In genomic region chr3:114552527-114552812, GRCh38 we compare ENCODE assay signal across 28 cellular contexts.
A peak's percentile ranks its signal among the peaks of the same experiment; 100 is the strongest.
DNase-seq lines count a peak whose midpoint lies in the region; ATAC-seq, FAIRE-seq and TF ChIP-seq lines count a peak whose summit lies in the region.
"Had no signal": no experiment of that assay in that cellular context is flagged by ENCODE, and none has a peak within 500 bp of the region (broad histone marks: within the 10 kb centered on the region; RNA-seq: fewer than 3 reads in every experiment).

No MANE protein-coding gene starts in this region.

- intact Hi-C loops in posterior cingulate gyrus (cut with DNase I), result no loop called here

- H3K4me1 ChIP-seq in RWPE2 (ENCODE audit: insufficient read depth, poor library complexity, severe bottlenecking) (peaks cover 7% of the 10 kb centered on the region), osteoblast (ENCODE audit: insufficient read depth, low read length) (peaks cover 37% of the 10 kb centered on the region)

- TF ChIP-seq CTCF in RWPE2 (IDR thresholded peaks at IDR 0.05; ENCODE audit: poor library complexity, severe bottlenecking), result no peak
- no peak for TF ChIP-seq CTCF in osteoblast (IDR thresholded peaks at IDR 0.05; ENCODE audit: extremely low read depth, low read depth, low read length)

- no peaks in the 10 kb centered on the region for H3K36me3 ChIP-seq in RWPE2 (ENCODE audit: low read depth)
- no peaks in the 10 kb centered on the region for H3K36me3 ChIP-seq in osteoblast (ENCODE audit: insufficient read depth, low read length)
- H3K36me3 ChIP-seq: heart right ventricle, pancreas had no signal

- H3K4me2 ChIP-seq in osteoblast (ENCODE audit: insufficient read depth, low read length), result peak overlapping the region; percentile 22
- H3K4me2 ChIP-seq: KMS-11 had no signal

- H2AFZ ChIP-seq in osteoblast (ENCODE audit: low read length), result no peak overlapping the region

- H3K27ac ChIP-seq in RWPE2 (ENCODE audit: poor library complexity, severe bottlenecking), result peak overlapping the region; percentile 50
- H3K27ac ChIP-seq in osteoblast (ENCODE audit: low read depth, low read length), result peak overlapping the region; percentile 84
- H3K27ac ChIP-seq: heart right ventricle, KMS-11, pancreas, SK-N-MC, VCaP had no signal

- no peaks in the 10 kb centered on the region for H4K20me1 ChIP-seq in osteoblast (ENCODE audit: insufficient read depth, low read length)

- H3K9me3 ChIP-seq in RWPE2 (ENCODE audit: severe bottlenecking) (no peaks in the 10 kb centered on the region), osteoblast (ENCODE audit: low read depth, low read length) (no peaks in the 10 kb centered on the region)
- H3K9me3 ChIP-seq: heart right ventricle, pancreas had no signal

- ATAC-seq in RWPE2 (ENCODE audit: low read depth) (no peak), GM18517 (IDR thresholded peaks at IDR 0.05; ENCODE audit: unreplicated experiment) (no peak)
- ATAC-seq: activated T-cell treated with anti-CD3 and anti-CD28 coated beads, Interleukin-2, amount 50 U/mL, for 72 hours; natural killer cell treated with Interleukin-12 subunit alpha and Interleukin-12 subunit beta and Interleukin-15 and Interleukin-18, amount 100 ng/mL, for 72 hours had no signal

- no peak overlapping the region for H3K4me3 ChIP-seq in RWPE2 (ENCODE audit: severe bottlenecking)
- H3K4me3 ChIP-seq in osteoblast (ENCODE audit: insufficient read depth, low read length), result no peak overlapping the region
- H3K4me3 ChIP-seq: heart right ventricle, pancreas, SK-N-MC had no signal

- peaks cover 2% of the 10 kb centered on the region for H3K79me2 ChIP-seq in osteoblast (ENCODE audit: insufficient read depth, low read length)

- peak; percentile 20 for DNase-seq in Daoy (ENCODE audit: low read depth)
- DNase-seq in RWPE2 (ENCODE audit: low spot score), result no peak
- no peak for DNase-seq in osteoblast (ENCODE audit: insufficient read length, low spot score, missing footprints)
- DNase-seq in posterior cingulate gyrus, result no peak
- DNase-seq in NCI-H128 (lab: John Stamatoyannopoulos, UW; ENCODE audit: unreplicated experiment), result no peak
- DNase-seq: activated CD4-positive, alpha-beta T cell treated with anti-CD3 and anti-CD28 coated beads, Interleukin-2, amount 10 ng/mL, durations not matched to agents 24 days and 14 days; activated naive CD4-positive, alpha-beta T cell treated with anti-CD3 and anti-CD28 coated beads for 36 hours; activated T-cell treated with anti-CD3 and anti-CD28 coated beads, Interleukin-2, amount 50 U/mL, for 72 hours; amygdala; CD4-positive, alpha-beta memory T cell; DMS 273 treated with DMSO at 0.1 percent for 48 hours; GOT3; heart right ventricle; midbrain; NCI-H187; NCI-H524 treated with DMSO at 0.1 percent for 48 hours; pancreas; right cardiac atrium; stimulated activated CD4-positive, alpha-beta T cell treated with anti-CD3 and anti-CD28 coated beads, Interleukin-4, amount 100 ng/mL, for 4 hours; stimulated activated naive CD4-positive, alpha-beta T cell treated with Interleukin-2 at 50 U/mL for 16 hours had no signal

- H3K27me3 ChIP-seq in RWPE2 (ENCODE audit: insufficient read depth, poor library complexity, severe bottlenecking) (no peaks in the 10 kb centered on the region), osteoblast (ENCODE audit: insufficient read depth, low read length) (no peaks in the 10 kb centered on the region)
- H3K27me3 ChIP-seq: heart right ventricle, pancreas had no signal

- FAIRE-seq in endometrium (lab: Jason Lieb, UNC), result peak; percentile 93
- FAIRE-seq: G401.6, HTR-8/SVneo, pancreas had no signal
